In the genomic region with DNA sequence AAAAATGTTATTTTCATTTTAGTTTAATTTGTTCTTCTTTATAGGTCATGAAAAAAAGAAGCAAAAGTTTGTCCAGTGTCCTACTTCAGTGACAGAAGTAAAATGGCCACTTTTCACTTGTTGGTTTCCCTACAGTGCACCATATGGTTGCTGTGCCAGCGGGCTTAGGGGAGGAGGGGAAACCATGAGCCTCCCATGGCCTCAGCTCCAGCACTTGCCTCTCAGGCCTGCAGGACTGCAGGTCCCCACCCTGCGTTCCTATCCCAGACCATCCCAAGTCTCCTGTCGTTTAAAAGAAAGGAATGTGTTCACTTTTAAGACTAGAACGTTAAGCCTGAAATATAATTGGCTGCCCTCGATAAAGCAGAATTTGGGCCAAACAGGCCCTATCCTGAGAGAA, we compare ENCODE assay signal across 1 cellular context.
TF ChIP-seq lines count a peak whose summit lies in the region.

No MANE protein-coding gene starts in this region.

TF ChIP-seq in GM23338, 12 proteins besides CTCF, POLR2A, EP300 and RAD21 (continued from another document):
- TF ChIP-seq ETS1 (IDR thresholded peaks at IDR 0.05), result no peak
- no peak for TF ChIP-seq POLR2AphosphoS5 (IDR thresholded peaks at IDR 0.05; ENCODE audit: low read depth)
- TF ChIP-seq, protein P1, sequence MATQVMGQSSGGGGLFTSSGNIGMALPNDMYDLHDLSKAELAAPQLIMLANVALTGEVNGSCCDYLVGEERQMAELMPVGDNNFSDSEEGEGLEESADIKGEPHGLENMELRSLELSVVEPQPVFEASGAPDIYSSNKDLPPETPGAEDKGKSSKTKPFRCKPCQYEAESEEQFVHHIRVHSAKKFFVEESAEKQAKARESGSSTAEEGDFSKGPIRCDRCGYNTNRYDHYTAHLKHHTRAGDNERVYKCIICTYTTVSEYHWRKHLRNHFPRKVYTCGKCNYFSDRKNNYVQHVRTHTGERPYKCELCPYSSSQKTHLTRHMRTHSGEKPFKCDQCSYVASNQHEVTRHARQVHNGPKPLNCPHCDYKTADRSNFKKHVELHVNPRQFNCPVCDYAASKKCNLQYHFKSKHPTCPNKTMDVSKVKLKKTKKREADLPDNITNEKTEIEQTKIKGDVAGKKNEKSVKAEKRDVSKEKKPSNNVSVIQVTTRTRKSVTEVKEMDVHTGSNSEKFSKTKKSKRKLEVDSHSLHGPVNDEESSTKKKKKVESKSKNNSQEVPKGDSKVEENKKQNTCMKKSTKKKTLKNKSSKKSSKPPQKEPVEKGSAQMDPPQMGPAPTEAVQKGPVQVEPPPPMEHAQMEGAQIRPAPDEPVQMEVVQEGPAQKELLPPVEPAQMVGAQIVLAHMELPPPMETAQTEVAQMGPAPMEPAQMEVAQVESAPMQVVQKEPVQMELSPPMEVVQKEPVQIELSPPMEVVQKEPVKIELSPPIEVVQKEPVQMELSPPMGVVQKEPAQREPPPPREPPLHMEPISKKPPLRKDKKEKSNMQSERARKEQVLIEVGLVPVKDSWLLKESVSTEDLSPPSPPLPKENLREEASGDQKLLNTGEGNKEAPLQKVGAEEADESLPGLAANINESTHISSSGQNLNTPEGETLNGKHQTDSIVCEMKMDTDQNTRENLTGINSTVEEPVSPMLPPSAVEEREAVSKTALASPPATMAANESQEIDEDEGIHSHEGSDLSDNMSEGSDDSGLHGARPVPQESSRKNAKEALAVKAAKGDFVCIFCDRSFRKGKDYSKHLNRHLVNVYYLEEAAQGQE (IDR thresholded peaks at IDR 0.05; ENCODE audit: unreplicated experiment), result no peak
